Comparison of ENCODE assay signal across 19 cellular contexts in the genomic region with DNA sequence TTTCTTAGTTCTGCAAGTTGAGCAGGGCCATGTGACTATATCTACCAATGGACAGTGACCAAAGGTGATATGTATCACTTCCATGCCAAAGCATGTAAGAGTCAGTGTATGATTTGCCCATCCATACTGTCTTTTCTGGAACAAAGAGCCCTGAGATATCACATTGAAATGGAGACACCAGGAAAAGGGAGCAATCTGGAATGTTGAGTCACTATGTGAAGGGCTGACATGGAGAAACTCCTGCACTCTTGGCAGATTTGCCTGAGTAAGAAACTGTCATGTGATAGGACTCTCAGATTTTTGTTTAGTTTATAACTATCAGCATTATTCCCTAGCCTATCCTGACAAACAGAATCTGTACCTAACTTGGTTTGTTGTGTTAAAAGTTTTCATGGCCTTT. TPM values are rescaled to one million over a fixed set of nuclear protein-coding genes. Genes with fewer than 3 reads are reported as not detected.
DNase-seq lines count a peak whose midpoint lies in the region; ATAC-seq and TF ChIP-seq lines count a peak whose summit lies in the region.
"Had no signal": no experiment of that assay in that cellular context is flagged by ENCODE, and none has a peak within 500 bp of the region (broad histone marks: within the 10 kb centered on the region; RNA-seq: fewer than 3 reads in every experiment).

No MANE protein-coding gene starts in this region.

- H3K27me3 ChIP-seq in breast epithelium, result no peaks in the 10 kb centered on the region
- H3K27me3 ChIP-seq in effector memory CD4-positive, alpha-beta T cell (replicated peaks; ENCODE audit: control insufficient read depth, insufficient read depth, low read length, poor library complexity, severe bottlenecking), result no peaks in the 10 kb centered on the region

- no peak overlapping the region for H3K27ac ChIP-seq in breast epithelium
- no peak overlapping the region for H3K27ac ChIP-seq in effector memory CD4-positive, alpha-beta T cell (ENCODE audit: insufficient read depth, low read length, poor library complexity, severe bottlenecking)

- H3K27ac Mint-ChIP-seq in MCF 10A (ENCODE audit: low read depth, unreplicated experiment), result no peak overlapping the region
- H3K27ac Mint-ChIP-seq: CD4-positive, alpha-beta T cell; nephron; stimulated activated memory B cell treated with anti-CD40 and anti-IgM and Interleukin-4, amounts not matched to agents 10 μg/mL and 1 μg/mL and 100 μg/mL, for 72 hours; T-helper 17 cell; type B pancreatic cell had no signal

- TF ChIP-seq POLR2A in breast epithelium (IDR thresholded peaks at IDR 0.05), result no peak

- DNase-seq in MCF 10A (ENCODE audit: unreplicated experiment) (peak; percentile 4), breast epithelium (ENCODE audit: low spot score in 2 of 2) (no peak), amniotic epithelial cell (ENCODE audit: low read depth) (peak; percentile 25), fibroblast of the aortic adventitia (ENCODE audit: low read depth) (peak; percentile 42), NCI-H2029 (lab: John Stamatoyannopoulos, UW) (no peak)
- DNase-seq in effector memory CD4-positive, alpha-beta T cell, result no peak
- no peak for DNase-seq in stimulated activated naive CD8-positive, alpha-beta T cell treated with anti-CD3 and anti-CD28 coated beads, Interleukin-15, Interleukin-2, amounts not matched to agents 100 U/mL and 50 U/mL, for 24 hours
- DNase-seq: 8988T; activated CD4-positive, CD25-positive, alpha-beta regulatory T cell; CD4-positive, alpha-beta T cell; cerebellar nuclear complex; DMS79 treated with DMSO at 0.1 percent for 48 hours; NCI-H187; NCI-H510A treated with DMSO at 0.1 percent for 48 hours; T-helper 17 cell had no signal

- BruUV-seq in MCF 10A (replicated peaks; lab: Mats Ljungman, UMichigan), result no TSS peak

- H3K4me3 ChIP-seq in breast epithelium, result no peak overlapping the region
- H3K4me3 ChIP-seq in fibroblast of the aortic adventitia (ENCODE audit: low read depth, low read length), result no peak overlapping the region
- no peak overlapping the region for H3K4me3 ChIP-seq in effector memory CD4-positive, alpha-beta T cell (ENCODE audit: insufficient read depth, low read depth, low read length, poor library complexity, severe bottlenecking)

- no peaks in the 10 kb centered on the region for H3K36me3 ChIP-seq in breast epithelium
- H3K36me3 ChIP-seq in effector memory CD4-positive, alpha-beta T cell (ENCODE audit: control insufficient read depth, insufficient read depth, low read length), result no peaks in the 10 kb centered on the region

- no peak overlapping the region for H3K4me3 Mint-ChIP-seq in MCF 10A (ENCODE audit: unreplicated experiment)
- H3K4me3 Mint-ChIP-seq: CD4-positive, alpha-beta T cell; nephron; stimulated activated memory B cell treated with anti-CD40 and anti-IgM and Interleukin-4, amounts not matched to agents 10 μg/mL and 1 μg/mL and 100 μg/mL, for 72 hours; T-helper 17 cell; type B pancreatic cell had no signal

- H3K27me3 Mint-ChIP-seq in MCF 10A (ENCODE audit: insufficient read depth, unreplicated experiment), result no peaks in the 10 kb centered on the region
- H3K27me3 Mint-ChIP-seq: stimulated activated memory B cell treated with anti-CD40 and anti-IgM and Interleukin-4, amounts not matched to agents 10 μg/mL and 1 μg/mL and 100 μg/mL, for 72 hours; T-helper 17 cell; type B pancreatic cell had no signal

- H3K9me3 ChIP-seq in breast epithelium, result peaks cover 0 to 17% of the 10 kb centered on the region in 2 donors
- no peaks in the 10 kb centered on the region for H3K9me3 ChIP-seq in effector memory CD4-positive, alpha-beta T cell (ENCODE audit: control insufficient read depth, low read length)

- no peak for TF ChIP-seq CTCF in MCF 10A (IDR thresholded peaks at IDR 0.05; ENCODE audit: unreplicated experiment)
- no peak for TF ChIP-seq CTCF in breast epithelium (IDR thresholded peaks at IDR 0.05)
- no peak for TF ChIP-seq CTCF in fibroblast of the aortic adventitia (IDR thresholded peaks at IDR 0.05; ENCODE audit: insufficient read depth, low read length)

- POLR2A ChIA-PET in MCF 10A (lab: Yijun Ruan, JAX), result no interaction called here

- no peaks in the 10 kb centered on the region for H3K4me1 ChIP-seq in breast epithelium
- no peaks in the 10 kb centered on the region for H3K4me1 ChIP-seq in effector memory CD4-positive, alpha-beta T cell (ENCODE audit: control insufficient read depth, insufficient read depth, low read length, poor library complexity, severe bottlenecking)

- CTCF ChIA-PET in MCF 10A (lab: Yijun Ruan, JAX), result no interaction called here

- no peak for ATAC-seq in GM21367 (IDR thresholded peaks at IDR 0.05; ENCODE audit: unreplicated experiment)
- ATAC-seq in stimulated activated naive CD8-positive, alpha-beta T cell treated with anti-CD3 and anti-CD28 coated beads, Interleukin-15, Interleukin-2, amounts not matched to agents 100 U/mL and 50 U/mL, for 24 hours, result no peak
- ATAC-seq: stimulated activated memory B cell treated with anti-CD40 and anti-IgM and Interleukin-4, amounts not matched to agents 10 μg/mL and 1 μg/mL and 100 μg/mL, for 72 hours; T-helper 17 cell had no signal

- intact Hi-C loops in MCF 10A (cut with micrococcal nuclease) (no loop called here), breast epithelium (cut with DNase I; ENCODE audit: low total_unique reads) (no loop called here)

- no peaks in the 10 kb centered on the region for H3K4me1 Mint-ChIP-seq in MCF 10A (ENCODE audit: insufficient read depth, unreplicated experiment)
- H3K4me1 Mint-ChIP-seq: nephron; stimulated activated memory B cell treated with anti-CD40 and anti-IgM and Interleukin-4, amounts not matched to agents 10 μg/mL and 1 μg/mL and 100 μg/mL, for 72 hours; T-helper 17 cell had no signal

- H3K36me3 Mint-ChIP-seq in MCF 10A (ENCODE audit: insufficient read depth, unreplicated experiment), result no peaks in the 10 kb centered on the region
- H3K36me3 Mint-ChIP-seq: stimulated activated memory B cell treated with anti-CD40 and anti-IgM and Interleukin-4, amounts not matched to agents 10 μg/mL and 1 μg/mL and 100 μg/mL, for 72 hours; type B pancreatic cell had no signal

- H3K9me3 Mint-ChIP-seq in MCF 10A (ENCODE audit: unreplicated experiment), result no peaks in the 10 kb centered on the region
- H3K9me3 Mint-ChIP-seq: nephron; stimulated activated memory B cell treated with anti-CD40 and anti-IgM and Interleukin-4, amounts not matched to agents 10 μg/mL and 1 μg/mL and 100 μg/mL, for 72 hours; type B pancreatic cell had no signal

RNA-seq across cellular contexts. Expression of gene TMEM161B, which starts 29.8 kb away (rescaled TPM):
- total RNA-seq in MCF 10A (2022) (14.0 and 19.9 TPM in 2 replicates), breast epithelium (10 to 100 TPM; 13.1 to 31.8 (median 28.5) TPM), fibroblast of the aortic adventitia (ENCODE audit: low replicate concordance) (10.4 and 17.8 TPM in 2 replicates)

Comparison
In these comparisons a context has a peak if more than half of its experiments do, and no peak if none do; other contexts are left out.
1. DNase-seq: peak in MCF 10A (single experiment), amniotic epithelial cell (single experiment) and fibroblast of the aortic adventitia (single experiment); none in breast epithelium (0 of 2), effector memory CD4-positive, alpha-beta T cell (0 of 3), stimulated activated naive CD8-positive, alpha-beta T cell treated with anti-CD3 and anti-CD28 coated beads, Interleukin-15, Interleukin-2, amounts not matched to agents 100 U/mL and 50 U/mL, for 24 hours (single experiment) and NCI-H2029 (single experiment).